8 cellular contexts compared by ENCODE assay signal in genomic region chr7:127396184-127396583, GRCh38. TPM values are rescaled to one million over a fixed set of nuclear protein-coding genes. Genes with fewer than 3 reads are reported as not detected.
A peak's percentile ranks its signal among the peaks of the same experiment; 100 is the strongest.
DNase-seq lines count a peak whose midpoint lies in the region; ATAC-seq and TF ChIP-seq lines count a peak whose summit lies in the region.

No MANE protein-coding gene starts in this region.

- H3K4me2 ChIP-seq in smooth muscle cell: no peak overlapping the region

- H3K4me1 ChIP-seq in adrenal gland (replicated peaks in 1 of 2): peaks cover 2 to 13% of the 10 kb centered on the region in 2 donors
- H3K4me1 ChIP-seq in smooth muscle cell (ENCODE audit: low read depth): peaks cover 6% of the 10 kb centered on the region

- H4K20me1 ChIP-seq in smooth muscle cell (ENCODE audit: low read depth): peaks cover 5% of the 10 kb centered on the region

- no peaks in the 10 kb centered on the region for H3F3A ChIP-seq in smooth muscle cell (ENCODE audit: low read depth)

- TF ChIP-seq POLR2A in adrenal gland (IDR thresholded peaks at IDR 0.05): no peak

- ATAC-seq in GM18511 (IDR thresholded peaks at IDR 0.05; ENCODE audit: unreplicated experiment) (peak; percentile 12), HG03095 (IDR thresholded peaks at IDR 0.05; ENCODE audit: unreplicated experiment) (no peak)

- no peak overlapping the region for H2AFZ ChIP-seq in smooth muscle cell (ENCODE audit: low read depth)

- H3K9me3 ChIP-seq in adrenal gland (replicated peaks in 1 of 3) (no peaks in the 10 kb centered on the region), smooth muscle cell (replicated peaks; ENCODE audit: low read depth) (no peaks in the 10 kb centered on the region)

- H3K27ac ChIP-seq in HL-60 (replicated peaks) (no peak overlapping the region), adrenal gland (no peak overlapping the region), smooth muscle cell (ENCODE audit: low read depth) (no peak overlapping the region)

- WGBS in adrenal gland, 4 donors: 38 to 82% (median 54%) methylated on average over 1 of the region's 1 CpG
- WGBS in smooth muscle cell (ENCODE audit: low lambda C conversion rate): 34% methylated on average over 1 of the region's 1 CpG

- no peak overlapping the region for H3K9ac ChIP-seq in smooth muscle cell (ENCODE audit: low read depth)

- intact Hi-C loops in adrenal gland (cut with DNase I) (no loop called here), posterior cingulate gyrus (cut with DNase I) (no loop called here)

- H3K4me3 ChIP-seq in HL-60 (replicated peaks; ENCODE audit: insufficient read depth, low read length): no peak overlapping the region
- no peak overlapping the region for H3K4me3 ChIP-seq in adrenal gland
- H3K4me3 ChIP-seq in smooth muscle cell: no peak overlapping the region

- no peaks in the 10 kb centered on the region for H3K27me3 ChIP-seq in HL-60 (ENCODE audit: insufficient read depth, poor library complexity, severe bottlenecking)
- H3K27me3 ChIP-seq in adrenal gland: no peaks in the 10 kb centered on the region
- H3K27me3 ChIP-seq in smooth muscle cell (ENCODE audit: low read depth): peaks cover 20% of the 10 kb centered on the region

- H3K36me3 ChIP-seq in adrenal gland (replicated peaks in 1 of 2): no peaks in the 10 kb centered on the region
- H3K36me3 ChIP-seq in smooth muscle cell (ENCODE audit: low read depth): no peaks in the 10 kb centered on the region

- TF ChIP-seq CTCF in HL-60 (IDR thresholded peaks at IDR 0.05; ENCODE audit: insufficient read depth, low read length) (peak; percentile 29), adrenal gland (IDR thresholded peaks at IDR 0.05) (peak in 1 of 6 experiments; percentile 3), smooth muscle cell (IDR thresholded peaks at IDR 0.05; ENCODE audit: borderline replicate concordance, insufficient read depth, poor library complexity, severe bottlenecking) (no peak)

- DNase-seq in AML-193 (lab: John Stamatoyannopoulos, UW) (peak; percentile 89 to 90), HL-60 (ENCODE audit: low read depth in 1 of 2, low spot score in 1 of 2) (peak; percentile 90 to 96), adrenal gland (peak in 5 of 7 donors; percentile 23 to 56 (median 38)), globus pallidus (ENCODE audit: low spot score) (no peak), smooth muscle cell (lab: John Stamatoyannopoulos, UW; ENCODE audit: unreplicated experiment) (no peak), posterior cingulate gyrus (no peak)

- peaks cover 11% of the 10 kb centered on the region for H3K79me2 ChIP-seq in smooth muscle cell (ENCODE audit: low read depth)

RNA-seq across cellular contexts. Expression of gene ZNF800, which starts 3.7 kb away (rescaled TPM):
- total RNA-seq in adrenal gland (10 to 100 TPM; 17.5 to 41.6 (median 30.5) TPM), smooth muscle cell (23.5 and 31.4 TPM in 2 replicates)
- polyA plus RNA-seq in adrenal gland (10 to 100 TPM; 11.0 to 21.5 (median 15.4) TPM), smooth muscle cell (12.8 and 13.7 TPM in 2 replicates)

Comparison
In these comparisons a context has a peak if more than half of its experiments do, and no peak if none do; other contexts are left out.
1. DNase-seq: peak in AML-193 (2 of 2), HL-60 (2 of 2) and adrenal gland (5 of 7); none in globus pallidus (single experiment), smooth muscle cell (single experiment) and posterior cingulate gyrus (0 of 10).